1 cellular context compared by ENCODE assay signal in the genomic region with DNA sequence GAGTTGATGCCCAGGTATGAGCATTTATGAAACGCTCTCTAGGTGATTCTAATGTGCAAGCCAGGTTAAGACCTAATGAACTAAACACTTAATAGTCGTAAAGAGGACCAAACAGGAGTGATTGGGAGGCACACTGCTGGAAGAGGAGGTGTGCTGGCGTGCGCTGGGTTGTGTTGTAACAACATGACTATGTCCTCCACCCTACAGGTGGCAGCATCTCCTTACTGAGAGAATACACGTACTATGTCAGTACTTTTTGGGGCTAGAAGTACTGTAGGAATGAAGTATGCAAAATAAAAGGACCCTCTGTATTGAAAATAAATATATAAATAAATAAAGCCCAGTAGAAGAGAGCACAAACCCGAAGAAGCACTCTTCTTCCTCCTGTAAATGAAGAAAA.
TF ChIP-seq lines count a peak whose summit lies in the region.

No MANE protein-coding gene starts in this region.

TF ChIP-seq in SK-N-SH treated with all-trans-retinoic acid at 6 μM for 48 hours, 23 proteins besides CTCF, POLR2A, EP300 and RAD21 (continued from another document):
- TF ChIP-seq, protein P1, sequence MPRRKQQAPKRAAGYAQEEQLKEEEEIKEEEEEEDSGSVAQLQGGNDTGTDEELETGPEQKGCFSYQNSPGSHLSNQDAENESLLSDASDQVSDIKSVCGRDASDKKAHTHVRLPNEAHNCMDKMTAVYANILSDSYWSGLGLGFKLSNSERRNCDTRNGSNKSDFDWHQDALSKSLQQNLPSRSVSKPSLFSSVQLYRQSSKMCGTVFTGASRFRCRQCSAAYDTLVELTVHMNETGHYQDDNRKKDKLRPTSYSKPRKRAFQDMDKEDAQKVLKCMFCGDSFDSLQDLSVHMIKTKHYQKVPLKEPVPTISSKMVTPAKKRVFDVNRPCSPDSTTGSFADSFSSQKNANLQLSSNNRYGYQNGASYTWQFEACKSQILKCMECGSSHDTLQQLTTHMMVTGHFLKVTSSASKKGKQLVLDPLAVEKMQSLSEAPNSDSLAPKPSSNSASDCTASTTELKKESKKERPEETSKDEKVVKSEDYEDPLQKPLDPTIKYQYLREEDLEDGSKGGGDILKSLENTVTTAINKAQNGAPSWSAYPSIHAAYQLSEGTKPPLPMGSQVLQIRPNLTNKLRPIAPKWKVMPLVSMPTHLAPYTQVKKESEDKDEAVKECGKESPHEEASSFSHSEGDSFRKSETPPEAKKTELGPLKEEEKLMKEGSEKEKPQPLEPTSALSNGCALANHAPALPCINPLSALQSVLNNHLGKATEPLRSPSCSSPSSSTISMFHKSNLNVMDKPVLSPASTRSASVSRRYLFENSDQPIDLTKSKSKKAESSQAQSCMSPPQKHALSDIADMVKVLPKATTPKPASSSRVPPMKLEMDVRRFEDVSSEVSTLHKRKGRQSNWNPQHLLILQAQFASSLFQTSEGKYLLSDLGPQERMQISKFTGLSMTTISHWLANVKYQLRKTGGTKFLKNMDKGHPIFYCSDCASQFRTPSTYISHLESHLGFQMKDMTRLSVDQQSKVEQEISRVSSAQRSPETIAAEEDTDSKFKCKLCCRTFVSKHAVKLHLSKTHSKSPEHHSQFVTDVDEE (CRISPR knock-in tag; IDR thresholded peaks at IDR 0.05): no peak
- TF ChIP-seq BACH2 (CRISPR knock-in tag; IDR thresholded peaks at IDR 0.05; ENCODE audit: borderline replicate concordance) (no peak), PPARA (CRISPR knock-in tag; IDR thresholded peaks at IDR 0.05; ENCODE audit: borderline replicate concordance) (no peak), ARNTL (CRISPR knock-in tag; IDR thresholded peaks at IDR 0.05; ENCODE audit: borderline replicate concordance, low read depth) (no peak), ESRRG (CRISPR knock-in tag; IDR thresholded peaks at IDR 0.05) (no peak), GLIS3 (CRISPR knock-in tag; IDR thresholded peaks at IDR 0.05) (no peak)
- TF ChIP-seq, protein P2, sequence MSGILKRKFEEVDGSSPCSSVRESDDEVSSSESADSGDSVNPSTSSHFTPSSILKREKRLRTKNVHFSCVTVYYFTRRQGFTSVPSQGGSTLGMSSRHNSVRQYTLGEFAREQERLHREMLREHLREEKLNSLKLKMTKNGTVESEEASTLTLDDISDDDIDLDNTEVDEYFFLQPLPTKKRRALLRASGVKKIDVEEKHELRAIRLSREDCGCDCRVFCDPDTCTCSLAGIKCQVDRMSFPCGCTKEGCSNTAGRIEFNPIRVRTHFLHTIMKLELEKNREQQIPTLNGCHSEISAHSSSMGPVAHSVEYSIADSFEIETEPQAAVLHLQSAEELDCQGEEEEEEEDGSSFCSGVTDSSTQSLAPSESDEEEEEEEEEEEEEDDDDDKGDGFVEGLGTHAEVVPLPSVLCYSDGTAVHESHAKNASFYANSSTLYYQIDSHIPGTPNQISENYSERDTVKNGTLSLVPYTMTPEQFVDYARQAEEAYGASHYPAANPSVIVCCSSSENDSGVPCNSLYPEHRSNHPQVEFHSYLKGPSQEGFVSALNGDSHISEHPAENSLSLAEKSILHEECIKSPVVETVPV (CRISPR knock-in tag; IDR thresholded peaks at IDR 0.05): no peak
TF ChIP-seq in SK-N-SH treated with all-trans-retinoic acid at 6 μM for 48 hours: peak in this region for 0.
